In the genomic region with DNA sequence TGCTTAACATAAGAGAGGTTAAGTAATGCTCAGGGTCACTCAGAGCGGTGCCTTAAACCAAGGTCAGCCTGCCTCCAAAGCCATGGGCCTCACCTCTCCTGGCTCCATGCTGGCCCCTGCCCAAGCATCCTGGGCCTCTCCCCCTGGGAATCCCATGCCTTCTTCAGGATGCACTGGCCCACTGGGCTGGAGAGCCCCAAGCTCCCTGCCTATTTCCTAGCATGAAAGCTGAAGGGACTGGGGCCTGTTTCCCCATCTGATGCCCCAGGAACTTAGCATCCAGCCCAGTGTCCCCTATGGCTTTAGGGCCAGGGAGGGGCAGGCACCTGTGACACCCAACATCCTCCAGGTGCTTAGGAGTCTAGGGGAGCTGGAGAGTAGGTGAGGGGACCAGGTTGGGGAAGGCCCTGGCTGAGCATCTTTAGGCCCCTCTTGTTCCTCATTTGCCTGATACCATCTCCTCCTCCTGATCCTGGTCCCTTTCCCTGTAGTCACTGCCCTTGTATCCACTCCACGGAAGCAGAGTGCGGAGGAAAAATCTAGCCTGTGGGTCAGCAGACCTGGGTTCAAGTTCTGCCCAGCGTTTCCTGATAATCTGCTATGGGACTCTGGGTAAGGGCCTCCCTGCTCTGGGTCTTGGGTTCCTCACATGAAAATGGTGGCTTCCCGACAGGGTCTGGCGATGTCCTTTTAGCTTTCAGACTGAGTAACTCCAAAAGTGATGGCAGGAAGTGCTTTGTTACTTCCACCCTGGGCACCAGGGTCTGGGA, we compare ENCODE assay signal across 1 cellular context.
TF ChIP-seq lines count a peak whose summit lies in the region.

No MANE protein-coding gene starts in this region.

TF ChIP-seq in WTC11, 78 proteins besides CTCF, POLR2A, EP300 and RAD21 (continued from another document):
- no peak for TF ChIP-seq AFF4 (CRISPR knock-in tag; IDR thresholded peaks at IDR 0.05; ENCODE audit: borderline replicate concordance)
- TF ChIP-seq, protein P1, sequence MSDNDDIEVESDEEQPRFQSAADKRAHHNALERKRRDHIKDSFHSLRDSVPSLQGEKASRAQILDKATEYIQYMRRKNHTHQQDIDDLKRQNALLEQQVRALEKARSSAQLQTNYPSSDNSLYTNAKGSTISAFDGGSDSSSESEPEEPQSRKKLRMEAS (CRISPR knock-in tag; IDR thresholded peaks at IDR 0.05): no peak
- TF ChIP-seq MLX (CRISPR knock-in tag; IDR thresholded peaks at IDR 0.05): no peak
- no peak for TF ChIP-seq MYBL2 (CRISPR knock-in tag; IDR thresholded peaks at IDR 0.05)
- TF ChIP-seq JAZF1 (CRISPR knock-in tag; IDR thresholded peaks at IDR 0.05): no peak
- no peak for TF ChIP-seq ZNF263 (CRISPR knock-in tag; IDR thresholded peaks at IDR 0.05; ENCODE audit: low read depth)
- no peak for TF ChIP-seq ZNF396 (CRISPR knock-in tag; IDR thresholded peaks at IDR 0.05; ENCODE audit: borderline replicate concordance)
- no peak for TF ChIP-seq PRRX2 (CRISPR knock-in tag; IDR thresholded peaks at IDR 0.05)
- no peak for TF ChIP-seq ZNF219 (CRISPR knock-in tag; IDR thresholded peaks at IDR 0.05; ENCODE audit: borderline replicate concordance)
- TF ChIP-seq ETV6 (CRISPR knock-in tag; IDR thresholded peaks at IDR 0.05): no peak
- no peak for TF ChIP-seq GRHL2 (CRISPR knock-in tag; IDR thresholded peaks at IDR 0.05; ENCODE audit: insufficient replicate concordance, severe bottlenecking)
- no peak for TF ChIP-seq GTF2I (CRISPR knock-in tag; conservative IDR thresholded peaks at IDR 0.05)
- TF ChIP-seq, protein P2, sequence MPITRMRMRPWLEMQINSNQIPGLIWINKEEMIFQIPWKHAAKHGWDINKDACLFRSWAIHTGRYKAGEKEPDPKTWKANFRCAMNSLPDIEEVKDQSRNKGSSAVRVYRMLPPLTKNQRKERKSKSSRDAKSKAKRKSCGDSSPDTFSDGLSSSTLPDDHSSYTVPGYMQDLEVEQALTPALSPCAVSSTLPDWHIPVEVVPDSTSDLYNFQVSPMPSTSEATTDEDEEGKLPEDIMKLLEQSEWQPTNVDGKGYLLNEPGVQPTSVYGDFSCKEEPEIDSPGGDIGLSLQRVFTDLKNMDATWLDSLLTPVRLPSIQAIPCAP (CRISPR knock-in tag; IDR thresholded peaks at IDR 0.05): no peak
